In genomic region chr1:28581531-28582247, GRCh38 we compare ENCODE assay signal across 8 cellular contexts. TPM values are rescaled to one million over a fixed set of nuclear protein-coding genes. Genes with fewer than 3 reads are reported as not detected.
DNase-seq lines count a peak whose midpoint lies in the region; ATAC-seq lines count a peak whose summit lies in the region.

No MANE protein-coding gene starts in this region.

- CTCF ChIA-PET in CD8-positive, alpha-beta memory T cell (lab: Charles Lee): interaction anchor here (0.8 to 3.6 kb wide), 22 partner anchors 11 to 346 kb away, joined by 3 to 16 read pairs (median 7); partner anchors contain the start of genes ATP5IF1, GMEB1, RCC1 and RNU11

- H2BK12ac ChIP-seq in mesenchymal stem cell (ENCODE audit: low read length in 2 of 2): peak overlapping the region in 1 of 2 experiments; percentile 40

- H2AFZ ChIP-seq in mesenchymal stem cell (ENCODE audit: low read depth, low read length): peak overlapping the region; percentile 58

- H3K79me1 ChIP-seq in mesenchymal stem cell (replicated peaks; ENCODE audit: low read length, poor library complexity, severe bottlenecking): peaks cover 3% of the 10 kb centered on the region

- peaks cover 0 to 2% of the 10 kb centered on the region in 2 donors for H3K27me3 Mint-ChIP-seq in CD8-positive, alpha-beta memory T cell

- H3K9ac ChIP-seq in mesenchymal stem cell (ENCODE audit: low read length): peak overlapping the region; percentile 97

- H3K4ac ChIP-seq in mesenchymal stem cell (ENCODE audit: low read depth in 1 of 2, low read length in 2 of 2): peak overlapping the region in 1 of 2 experiments; percentile 29

- peak overlapping the region in 1 of 2 experiments; percentile 71 for H3K14ac ChIP-seq in mesenchymal stem cell (ENCODE audit: low read length in 2 of 2)

- H3K9me3 ChIP-seq in CD8-positive, alpha-beta memory T cell (ENCODE audit: low read length): no peaks in the 10 kb centered on the region
- H3K9me3 ChIP-seq in mesenchymal stem cell (ENCODE audit: control insufficient read depth, low read length): no peaks in the 10 kb centered on the region

- WGBS in mesenchymal stem cell: under 1% methylated on average over 63 of the region's 75 CpGs

- no peak overlapping the region for H4K8ac ChIP-seq in mesenchymal stem cell (ENCODE audit: low read length)

- peaks cover 31% of the 10 kb centered on the region for H3K4me1 ChIP-seq in CD8-positive, alpha-beta memory T cell (ENCODE audit: insufficient read depth, low read length)
- H3K4me1 ChIP-seq in mesenchymal stem cell (ENCODE audit: control insufficient read depth, insufficient read depth, low read depth, low read length): peaks cover 16% of the 10 kb centered on the region

- H3K4me3 ChIP-seq in CD8-positive, alpha-beta memory T cell (ENCODE audit: low read length): peak overlapping the region; percentile 87
- H3K4me3 ChIP-seq in mesenchymal stem cell (ENCODE audit: insufficient read depth in 1 of 2, low read depth in 1 of 2, low read length in 2 of 2): peak overlapping the region; percentile 73 to 93

- H2BK5ac ChIP-seq in mesenchymal stem cell (ENCODE audit: low read depth, low read length, poor library complexity, severe bottlenecking): peak overlapping the region; percentile 61

- DNase-seq in CD8-positive, alpha-beta memory T cell: peak; percentile 86 to 95 (median 91)
- DNase-seq in HK-2 (ENCODE audit: unreplicated experiment) (peak; percentile 97), NCI-H82 treated with DMSO at 0.1 percent for 48 hours (lab: John Stamatoyannopoulos, UW; ENCODE audit: unreplicated experiment) (peak; percentile 93), mesenchymal stem cell (peak; percentile 96)
- DNase-seq in activated CD8-positive, alpha-beta memory T cell treated with anti-CD3 and anti-CD28 coated beads for 1 hour (ENCODE audit: extremely low read depth in 1 of 2, low read depth in 1 of 2): peak; percentile 85 to 86
- DNase-seq in effector CD4-positive, alpha-beta T cell: peak; percentile 89
- DNase-seq in stimulated activated CD8-positive, alpha-beta memory T cell treated with anti-CD3 and anti-CD28 coated beads, Interleukin-12 subunit alpha, Interleukin-12 subunit beta, amount 100 ng/mL, for 24 hours (ENCODE audit: extremely low read depth): peak; percentile 86

- H3K9me3 Mint-ChIP-seq in CD8-positive, alpha-beta memory T cell: no peaks in the 10 kb centered on the region

- peaks cover 9 to 52% (median 9%) of the 10 kb centered on the region in 3 donors for H3K36me3 Mint-ChIP-seq in CD8-positive, alpha-beta memory T cell

- peak overlapping the region; percentile 89 for H3K27ac ChIP-seq in CD8-positive, alpha-beta memory T cell (ENCODE audit: low read depth, low read length)
- H3K27ac ChIP-seq in mesenchymal stem cell (ENCODE audit: low read length, poor library complexity, severe bottlenecking): peak overlapping the region; percentile 53

- H3K36me3 ChIP-seq in CD8-positive, alpha-beta memory T cell (ENCODE audit: insufficient read depth, low read length): peaks cover 33% of the 10 kb centered on the region
- H3K36me3 ChIP-seq in mesenchymal stem cell (ENCODE audit: control insufficient read depth in 1 of 2, insufficient read depth in 2 of 2, low read depth in 1 of 2, low read length in 2 of 2): peaks cover 29 to 45% of the 10 kb centered on the region in 2 experiments

- H3K27ac Mint-ChIP-seq in CD8-positive, alpha-beta memory T cell: peak overlapping the region; percentile 84 to 98 (median 94)

- H2AK5ac ChIP-seq in mesenchymal stem cell (ENCODE audit: low read length, severe bottlenecking): no peak overlapping the region

- H2BK15ac ChIP-seq in mesenchymal stem cell (ENCODE audit: low read depth, poor library complexity, severe bottlenecking): no peak overlapping the region

- peak overlapping the region in 1 of 2 experiments; percentile 46 for H3K23ac ChIP-seq in mesenchymal stem cell (ENCODE audit: low read length in 2 of 2)

- H3K4me1 Mint-ChIP-seq in CD8-positive, alpha-beta memory T cell: peaks cover 36 to 55% (median 52%) of the 10 kb centered on the region in 3 donors

- peak overlapping the region; percentile 90 for H3K4me2 ChIP-seq in mesenchymal stem cell (ENCODE audit: low read length, poor library complexity, severe bottlenecking)

- no peaks in the 10 kb centered on the region for H3K27me3 ChIP-seq in CD8-positive, alpha-beta memory T cell (ENCODE audit: insufficient read depth, low read length, poor library complexity, severe bottlenecking)
- H3K27me3 ChIP-seq in mesenchymal stem cell (ENCODE audit: control insufficient read depth in 1 of 2, insufficient read depth in 1 of 2, low read length in 2 of 2): no peaks in the 10 kb centered on the region

- peak; percentile 78 for ATAC-seq in GM19452 (IDR thresholded peaks at IDR 0.05; ENCODE audit: unreplicated experiment)

- peak overlapping the region; percentile 93 to 99 (median 98) for H3K4me3 Mint-ChIP-seq in CD8-positive, alpha-beta memory T cell

- peak overlapping the region; percentile 16 for H4K91ac ChIP-seq in mesenchymal stem cell (ENCODE audit: low read length)

- POLR2A ChIA-PET in CD8-positive, alpha-beta memory T cell (lab: Charles Lee): interaction anchor here (0.5 to 3.9 kb wide), 34 partner anchors 9 to 808 kb away, joined by 3 to 59 read pairs (median 6); partner anchors contain the start of genes ATP5IF1, GMEB1, MED18 and RAB42

- H3K18ac ChIP-seq in mesenchymal stem cell (ENCODE audit: low read depth in 1 of 2, low read length in 2 of 2): peak overlapping the region; percentile 67 to 71

- no peak overlapping the region for H2BK120ac ChIP-seq in mesenchymal stem cell (ENCODE audit: low read depth, low read length)

RNA-seq across cellular contexts. Expression of gene RAB42, which starts 10.4 kb away (rescaled TPM):
- total RNA-seq in CD8-positive, alpha-beta memory T cell: under 1 TPM; 0.35 to 0.47 TPM
- not detected for polyA plus RNA-seq in CD8-positive, alpha-beta memory T cell
- polyA plus RNA-seq in mesenchymal stem cell (2013, experiment 1 of 2): 4.8 TPM
- polyA plus RNA-seq in mesenchymal stem cell (2013, experiment 2 of 2): 4.9 TPM

RNA-seq across cellular contexts. Expression of gene TRNAU1AP, which starts 28.8 kb away (rescaled TPM):
- 10 to 100 TPM; 46.0 to 49.6 TPM for total RNA-seq in CD8-positive, alpha-beta memory T cell
- 26.6 TPM for polyA plus RNA-seq in CD8-positive, alpha-beta memory T cell
- 18.3 TPM for polyA plus RNA-seq in mesenchymal stem cell (2013, experiment 1 of 2)
- polyA plus RNA-seq in mesenchymal stem cell (2013, experiment 2 of 2): 16.2 TPM

Comparison
In these comparisons a context has a peak if more than half of its experiments do, and no peak if none do; other contexts are left out.
1. Peak in every context shown above with its lines: DNase-seq, ATAC-seq, H3K4me3 ChIP-seq and H3K27ac ChIP-seq.